Comparison of ENCODE assay signal across 13 cellular contexts in genomic region chr22:36073476-36073875, GRCh38.
"Had no signal": no experiment of that assay in that cellular context is flagged by ENCODE, and none has a peak within 500 bp of the region (broad histone marks: within the 10 kb centered on the region; RNA-seq: fewer than 3 reads in every experiment).

No MANE protein-coding gene starts in this region.

- DNase-seq: activated CD4-positive, alpha-beta T cell treated with anti-CD3 and anti-CD28 coated beads for 4 hours; activated CD8-positive, alpha-beta memory T cell treated with anti-CD3 and anti-CD28 coated beads, Interleukin-2, amount 50 U/mL, for 48 hours; activated CD8-positive, alpha-beta T cell treated with anti-CD3 and anti-CD28 coated beads, Interleukin-2, amount 10 ng/mL, durations not matched to agents 7 days and 5 days; activated naive CD4-positive, alpha-beta T cell; glutamatergic neuron; left colon; nucleus accumbens; stimulated activated CD4-positive, alpha-beta T cell treated with anti-CD3 and anti-CD28 coated beads, Interleukin-2, amount 100 ng/mL, for 24 hours; stimulated activated naive CD4-positive, alpha-beta T cell treated with Interleukin-2 at 50 U/mL for 16 hours; SW 1271; WERI-Rb-1 had no signal

- ATAC-seq: activated CD8-positive, alpha-beta T cell treated with anti-CD3 and anti-CD28 coated beads, Interleukin-2, amount 10 ng/mL, durations not matched to agents 7 days and 5 days; left colon; natural killer cell treated with Interleukin-12 subunit alpha and Interleukin-12 subunit beta and Interleukin-15 and Interleukin-18, amount 100 ng/mL, for 72 hours; sciatic nerve had no signal
